8 cellular contexts compared by ENCODE assay signal in genomic region chr1:9687120-9687875, GRCh38. TPM values are rescaled to one million over a fixed set of nuclear protein-coding genes. Genes with fewer than 3 reads are reported as not detected.
A peak's percentile ranks its signal among the peaks of the same experiment; 100 is the strongest.
DNase-seq lines count a peak whose midpoint lies in the region; ATAC-seq and TF ChIP-seq lines count a peak whose summit lies in the region.

No MANE protein-coding gene starts in this region.

- H3K36me3 Mint-ChIP-seq in progenitor cell of endocrine pancreas (ENCODE audit: insufficient read depth): peaks cover 2% of the 10 kb centered on the region

- intact Hi-C loops in aorta (cut with DNase I): no loop called here

- no peaks in the 10 kb centered on the region for H3K4me1 ChIP-seq in aorta (ENCODE audit: control insufficient read depth in 1 of 2, insufficient read depth in 2 of 2, low read length in 2 of 2)

- peaks cover 8% of the 10 kb centered on the region for H3K4me1 Mint-ChIP-seq in progenitor cell of endocrine pancreas (ENCODE audit: low read depth)

- peak overlapping the region; percentile 6 to 38 for H3K4me3 ChIP-seq in aorta (ENCODE audit: low read length in 2 of 2)

- ATAC-seq in HG03060 (IDR thresholded peaks at IDR 0.05; ENCODE audit: low read depth, unreplicated experiment): peak; percentile 26
- peak; percentile 59 for ATAC-seq in aorta (ENCODE audit: low FRiP score)

- peaks cover 34% of the 10 kb centered on the region for H3K27me3 Mint-ChIP-seq in progenitor cell of endocrine pancreas

- H3K27me3 ChIP-seq in aorta (ENCODE audit: control insufficient read depth in 1 of 2, insufficient read depth in 2 of 2, low read length in 1 of 2): no peaks in the 10 kb centered on the region

- H3K27ac ChIP-seq in aorta (ENCODE audit: low read depth in 1 of 2, low read length in 2 of 2): no peak overlapping the region

- TF ChIP-seq CTCF in GM10266 (IDR thresholded peaks at IDR 0.05; ENCODE audit: control insufficient read depth, insufficient read depth, low read depth, missing control alignments) (no peak), progenitor cell of endocrine pancreas (IDR thresholded peaks at IDR 0.05; ENCODE audit: unreplicated experiment) (peak; percentile 25)

- H3K9me3 Mint-ChIP-seq in progenitor cell of endocrine pancreas (ENCODE audit: low read depth): no peaks in the 10 kb centered on the region

- H3K27ac Mint-ChIP-seq in progenitor cell of endocrine pancreas: peak overlapping the region; percentile 16

- DNase-seq in GM10266 (ENCODE audit: extremely low spot score) (peak; percentile 72), RPMI8226 (peak; percentile 85), glomerular visceral epithelial cell (ENCODE audit: extremely low spot score) (peak; percentile 98), progenitor cell of endocrine pancreas (ENCODE audit: low spot score, unreplicated experiment) (peak; percentile 53), aorta (peak; percentile 74 to 90), NOMO-1 (lab: John Stamatoyannopoulos, UW; ENCODE audit: unreplicated experiment in 2 of 2) (no peak)
- peak; percentile 54 for DNase-seq in activated effector memory CD4-positive, alpha-beta T cell treated with Interleukin-2 at 50 U/mL for 16 hours

- no peaks in the 10 kb centered on the region for H3K36me3 ChIP-seq in aorta (ENCODE audit: control insufficient read depth in 1 of 2, insufficient read depth in 2 of 2, low read length in 1 of 2)

- no peaks in the 10 kb centered on the region for H3K9me3 ChIP-seq in aorta (ENCODE audit: control insufficient read depth, low read length)

- WGBS in aorta, 2 donors: 1 to 2% methylated on average over 37 to 42 of the region's 42 CpGs

- peak overlapping the region; percentile 76 for H3K4me3 Mint-ChIP-seq in progenitor cell of endocrine pancreas (ENCODE audit: low read depth)

RNA-seq across cellular contexts. Expression of gene PIK3CD, which starts 35.8 kb away (rescaled TPM):
- total RNA-seq in progenitor cell of endocrine pancreas (13.7 and 15.7 TPM in 2 replicates), aorta (10 to 100 TPM; 13.3 to 21.0 TPM)
- polyA plus RNA-seq in aorta: 10 to 100 TPM in 1 of 2 donors, 1 to 10 TPM in 1; 5.2 to 10.1 TPM

Comparison
In these comparisons a context has a peak if more than half of its experiments do, and no peak if none do; other contexts are left out.
1. DNase-seq: peak in GM10266 (single experiment), RPMI8226 (single experiment), activated effector memory CD4-positive, alpha-beta T cell treated with Interleukin-2 at 50 U/mL for 16 hours (single experiment), glomerular visceral epithelial cell (single experiment), progenitor cell of endocrine pancreas (single experiment) and aorta (2 of 2); none in NOMO-1 (0 of 2).